8 cellular contexts compared by ENCODE assay signal in genomic region chr5:16935271-16936149, GRCh38. TPM values are rescaled to one million over a fixed set of nuclear protein-coding genes. Genes with fewer than 3 reads are reported as not detected.
DNase-seq lines count a peak whose midpoint lies in the region; ATAC-seq, FAIRE-seq and TF ChIP-seq lines count a peak whose summit lies in the region.

No MANE protein-coding gene starts in this region.

- H4K20me1 ChIP-seq in PC-3 (ENCODE audit: low read length) (peaks cover 47% of the 10 kb centered on the region), keratinocyte (ENCODE audit: control insufficient read depth, extremely low read depth, insufficient read depth, low read length) (peaks cover 23% of the 10 kb centered on the region)

- H3K4me3 ChIP-seq in AG04449 (ENCODE audit: low read depth, low read length) (peak overlapping the region; percentile 67), PC-3 (ENCODE audit: low read length) (peak overlapping the region; percentile 76), keratinocyte (ENCODE audit: control insufficient read depth in 2 of 3, extremely low read depth in 1 of 3, insufficient read depth in 2 of 3, low read depth in 1 of 3, low read length in 3 of 3) (peak overlapping the region; percentile 85 to 99 (median 90))

- peak; percentile 36 for ATAC-seq in GM18519 (IDR thresholded peaks at IDR 0.05; ENCODE audit: low FRiP score, unreplicated experiment)
- peak; percentile 42 for ATAC-seq in HG03103 (IDR thresholded peaks at IDR 0.05; ENCODE audit: low read depth, unreplicated experiment)
- ATAC-seq in PC-3: peak; percentile 25

- H3K9me2 ChIP-seq in PC-3 (replicated peaks; ENCODE audit: low read length): no peaks in the 10 kb centered on the region

- H3K27ac Mint-ChIP-seq in brain: peak overlapping the region in 4 of 5 experiments; percentile 84 to 89 (median 88)

- peaks cover 69% of the 10 kb centered on the region for H3K4me1 Mint-ChIP-seq in brain

- H2AFZ ChIP-seq in PC-3 (ENCODE audit: low read length) (peak overlapping the region; percentile 59), keratinocyte (ENCODE audit: control insufficient read depth, low read length) (peak overlapping the region; percentile 58)

- no peaks in the 10 kb centered on the region for H3K9me3 Mint-ChIP-seq in brain

- no peak for FAIRE-seq in keratinocyte (lab: Jason Lieb, UNC)

- CTCF ChIA-PET in AG04449 (lab: Yijun Ruan, JAX): interaction anchor here (0.7 to 4.4 kb wide), 6 partner anchors 9 to 268 kb away, joined by 3 to 40 read pairs (median 4); no protein-coding TSS in a partner anchor
- CTCF ChIA-PET in PC-3 (lab: Charles Lee): interaction anchor here (0.8 kb wide), 2 partner anchors 86 to 254 kb away, joined by 3 to 6 read pairs; no protein-coding TSS in a partner anchor

- dilution Hi-C loops in keratinocyte (cut with MboI; ENCODE audit: extremely low pct_ligation_motif_present, low sequenced_read_pairs): no loop called here

- H3K79me2 ChIP-seq in PC-3 (ENCODE audit: low read length): peaks cover 53% of the 10 kb centered on the region
- H3K79me2 ChIP-seq in keratinocyte (ENCODE audit: control insufficient read depth, insufficient read depth, low read length): peaks cover 53% of the 10 kb centered on the region

- no peaks in the 10 kb centered on the region for H3F3A ChIP-seq in PC-3 (ENCODE audit: low read length, unreplicated experiment)

- H3K4me2 ChIP-seq in PC-3 (ENCODE audit: low read length) (peak overlapping the region; percentile 82), keratinocyte (ENCODE audit: control insufficient read depth, extremely low read depth, insufficient read depth, low read depth, low read length) (peak overlapping the region; percentile 72)

- TF ChIP-seq CTCF in AG04449 (IDR thresholded peaks at IDR 0.05; ENCODE audit: insufficient read depth, low read length, missing control alignments) (no peak), PC-3 (conservative IDR thresholded peaks at IDR 0.05; ENCODE audit: low read depth, low read length) (no peak; the same call in 1 of the 2 replicates), brain (conservative IDR thresholded peaks at IDR 0.05) (no peak), keratinocyte (optimal IDR thresholded peaks at IDR 0.05 in 1 of 3, IDR thresholded peaks at IDR 0.05 in 1 of 3, conservative IDR thresholded peaks at IDR 0.05 in 1 of 3; ENCODE audit: extremely low read depth in 1 of 3, insufficient read depth in 2 of 3, low read length in 3 of 3) (no peak)

- H3K27ac ChIP-seq in PC-3 (ENCODE audit: low read length): peak overlapping the region; percentile 62
- H3K27ac ChIP-seq in keratinocyte (ENCODE audit: control insufficient read depth, insufficient read depth, low read length): peak overlapping the region; percentile 96

- H3K27me3 Mint-ChIP-seq in brain: peaks cover 62% of the 10 kb centered on the region

- H3K36me3 Mint-ChIP-seq in brain: no peaks in the 10 kb centered on the region

- H3K36me3 ChIP-seq in PC-3 (ENCODE audit: low read depth, low read length): no peaks in the 10 kb centered on the region
- peaks cover under 1 to 1% of the 10 kb centered on the region in 2 experiments for H3K36me3 ChIP-seq in keratinocyte (ENCODE audit: control insufficient read depth in 2 of 2, extremely low read depth in 1 of 2, insufficient read depth in 2 of 2, low read length in 2 of 2)

- H3K9ac ChIP-seq in PC-3 (ENCODE audit: low read length): peak overlapping the region; percentile 89
- H3K9ac ChIP-seq in keratinocyte (ENCODE audit: control insufficient read depth, extremely low read depth, insufficient read depth, low read length): peak overlapping the region; percentile 99

- DNase-seq in AG04449 (ENCODE audit: low read depth, low spot score) (no peak), PC-3 (peak; percentile 75), keratinocyte (ENCODE audit: low read depth, low spot score) (no peak), putamen (ENCODE audit: low spot score) (no peak)
- peak; percentile 23 for DNase-seq in stimulated activated CD4-positive, alpha-beta T cell treated with anti-CD3 and anti-CD28 coated beads, Interleukin-12 subunit alpha, Interleukin-12 subunit beta, amount 100 ng/mL, for 4 hours

- no peaks in the 10 kb centered on the region for H3K9me1 ChIP-seq in keratinocyte (ENCODE audit: control insufficient read depth, extremely low read depth, insufficient read depth, low read length)

- H3K27me3 ChIP-seq in PC-3 (ENCODE audit: low read length) (no peaks in the 10 kb centered on the region), keratinocyte (ENCODE audit: control insufficient read depth, extremely low read depth, insufficient read depth, low read length) (no peaks in the 10 kb centered on the region)

- peak overlapping the region; percentile 93 to 99 (median 98) for H3K4me3 Mint-ChIP-seq in brain

- BruUV-seq in PC-3 (replicated peaks; lab: Mats Ljungman, UMichigan): no TSS peak

- intact Hi-C loops in PC-3 (cut with micrococcal nuclease): loop anchor here (1.0 to 10.0 kb wide), 4 partner anchors 61 to 197 kb away; no protein-coding TSS in a partner anchor

- H3K4me1 ChIP-seq in PC-3 (ENCODE audit: insufficient read depth, low read length) (peaks cover 35% of the 10 kb centered on the region), keratinocyte (ENCODE audit: control insufficient read depth, extremely low read depth, insufficient read depth, low read length) (peaks cover 32% of the 10 kb centered on the region)

- POLR2A ChIA-PET in AG04449 (lab: Yijun Ruan, JAX): interaction anchor here (0.8 to 1.9 kb wide), 10 partner anchors 22 to 255 kb away, joined by 3 to 12 read pairs (median 4); no protein-coding TSS in a partner anchor
- POLR2A ChIA-PET in PC-3 (lab: Charles Lee; ENCODE audit: unreplicated experiment): interaction anchor here (0.6 to 1.3 kb wide), 6 partner anchors 65 to 465 kb away, joined by 3 to 18 read pairs (median 4); no protein-coding TSS in a partner anchor

- H3K9me3 ChIP-seq in PC-3 (ENCODE audit: low read length) (no peaks in the 10 kb centered on the region), keratinocyte (ENCODE audit: control insufficient read depth, low read depth, low read length) (no peaks in the 10 kb centered on the region)

RNA-seq across cellular contexts. Expression of gene MYO10, which starts 0.6 kb away (rescaled TPM):
- 52.3 and 72.3 TPM in 2 replicates for total RNA-seq in PC-3 (2014; rRNA removed)
- polyA plus RNA-seq in brain (ENCODE audit: insufficient read depth, low read depth, low replicate concordance): 39.3 TPM
- polyA plus RNA-seq in keratinocyte: 16.1 to 22.5 TPM (median 22.0 TPM) in 3 replicates
- 28.7 TPM for polyA plus RNA-seq in keratinocyte (2011; ENCODE audit: low read depth)
- 20.3 and 20.9 TPM in 2 replicates for polyA plus RNA-seq in keratinocyte (2011; cell fraction: cytosol; rRNA removed)
- polyA plus RNA-seq in keratinocyte (2011; cell fraction: nucleus; rRNA removed): 53.3 and 53.4 TPM in 2 replicates
- polyA plus RNA-seq in keratinocyte (2012; ENCODE audit: low replicate concordance): 14.8 and 47.7 TPM in 2 replicates
- polyA minus RNA-seq in keratinocyte: 43.8 to 125 TPM (median 75.8 TPM) in 3 replicates
- polyA minus RNA-seq in keratinocyte (2011; cell fraction: cytosol; rRNA and poly(A)+ RNA removed): 44.9 TPM
- 59.8 and 125 TPM in 2 replicates for polyA minus RNA-seq in keratinocyte (2011; cell fraction: nucleus; rRNA and poly(A)+ RNA removed)

Comparison
In these comparisons a context has a peak if more than half of its experiments do, and no peak if none do; other contexts are left out.
1. DNase-seq: peak in PC-3 (single experiment) and stimulated activated CD4-positive, alpha-beta T cell treated with anti-CD3 and anti-CD28 coated beads, Interleukin-12 subunit alpha, Interleukin-12 subunit beta, amount 100 ng/mL, for 4 hours (single experiment); none in AG04449 (single experiment), keratinocyte (single experiment) and putamen (single experiment).
2. Peak in every context shown above with its lines, with median percentiles within 50 percentile points of each other: H3K4me3 ChIP-seq and ATAC-seq.